ENCODE assay signal across 8 cellular contexts in the genomic region with DNA sequence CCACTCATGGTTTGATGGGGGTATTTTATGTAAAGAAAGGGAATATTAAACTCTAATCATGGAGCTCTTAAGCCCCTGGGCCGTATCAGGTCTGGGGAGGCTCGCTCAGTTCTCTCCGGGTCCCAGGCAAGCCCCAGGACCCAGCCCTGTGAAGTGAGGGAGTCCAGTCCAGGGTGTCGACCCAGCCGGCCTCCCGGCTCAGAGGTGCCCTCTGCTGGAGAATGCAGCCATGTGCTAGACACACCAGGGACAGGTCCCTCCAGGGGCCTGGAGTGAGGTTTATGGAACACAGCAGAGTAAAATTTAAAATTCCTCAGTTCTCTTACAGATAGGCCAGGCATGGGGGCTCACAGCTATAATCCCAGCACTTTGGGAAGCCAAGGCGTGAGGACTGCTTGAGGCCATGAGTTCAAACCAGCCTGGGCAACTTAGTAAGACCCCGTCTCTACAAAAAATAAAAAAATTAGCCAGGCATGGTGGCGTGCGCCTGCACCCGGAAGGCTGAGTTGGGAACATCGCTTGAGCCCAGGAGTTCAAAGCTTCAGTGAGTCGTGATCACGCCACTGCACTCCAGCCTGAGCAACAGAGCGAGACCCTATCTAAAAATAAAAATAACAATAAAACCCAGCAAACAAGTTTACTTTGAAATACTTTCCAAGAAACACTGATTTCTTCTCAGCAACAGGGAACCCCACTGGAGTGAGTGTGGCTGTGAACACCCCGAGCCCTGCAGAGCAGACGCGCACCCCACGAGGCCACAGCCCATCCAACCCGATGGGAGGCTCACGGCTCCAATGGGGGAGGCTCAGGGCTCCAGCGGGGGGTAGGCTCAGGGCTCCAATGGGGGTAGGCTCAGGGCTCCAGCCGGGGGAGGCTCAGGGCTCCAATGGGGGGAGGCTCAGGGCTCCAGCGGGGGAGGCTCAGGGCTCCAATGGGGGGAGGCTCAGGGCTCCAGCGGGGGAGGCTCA.
A peak's percentile ranks its signal among the peaks of the same experiment; 100 is the strongest.
DNase-seq lines count a peak whose midpoint lies in the region; ATAC-seq and TF ChIP-seq lines count a peak whose summit lies in the region.

No MANE protein-coding gene starts in this region.

- no peak overlapping the region for H4K5ac ChIP-seq in mesendoderm (ENCODE audit: low read length)

- H3K79me1 ChIP-seq in mesendoderm (ENCODE audit: low read length): peaks cover 34% of the 10 kb centered on the region

- no peak overlapping the region for H3K56ac ChIP-seq in mesendoderm (ENCODE audit: low read length)

- H2BK120ac ChIP-seq in mesendoderm (ENCODE audit: low read depth, low read length): no peak overlapping the region

- H3K27ac ChIP-seq in A673 (ENCODE audit: low read depth, low read length, poor library complexity, severe bottlenecking) (no peak overlapping the region), mesendoderm (ENCODE audit: low read depth, low read length) (no peak overlapping the region)

- no peak overlapping the region for H2BK5ac ChIP-seq in mesendoderm (ENCODE audit: low read length)

- H3K4me1 Mint-ChIP-seq in activated CD8-positive, alpha-beta T cell treated with anti-CD3 and anti-CD28 coated beads for 36 hours (ENCODE audit: low read depth): peaks cover 6% of the 10 kb centered on the region

- no peak overlapping the region for H2BK15ac ChIP-seq in mesendoderm (replicated peaks; ENCODE audit: low read depth)

- H3K27me3 ChIP-seq in A673 (replicated peaks; ENCODE audit: insufficient read depth, low read depth, low read length, poor library complexity) (no peaks in the 10 kb centered on the region), mesendoderm (ENCODE audit: insufficient read depth, low read length, poor library complexity) (no peaks in the 10 kb centered on the region)

- H3K79me2 ChIP-seq in mesendoderm (ENCODE audit: control insufficient read depth, insufficient read depth, low read length): peaks cover 22% of the 10 kb centered on the region

- H3K23ac ChIP-seq in mesendoderm (ENCODE audit: low read length): no peak overlapping the region

- no peak overlapping the region for H3K18ac ChIP-seq in mesendoderm (ENCODE audit: low read length)

- ATAC-seq in activated CD8-positive, alpha-beta T cell treated with anti-CD3 and anti-CD28 coated beads for 36 hours: peak; percentile 93
- no peak for ATAC-seq in GM21737 (IDR thresholded peaks at IDR 0.05; ENCODE audit: unreplicated experiment)

- H3K4ac ChIP-seq in mesendoderm (ENCODE audit: low read depth, low read length): no peak overlapping the region

- no peak overlapping the region for H3K4me2 ChIP-seq in mesendoderm (ENCODE audit: low read length)

- H3K4me3 Mint-ChIP-seq in activated CD8-positive, alpha-beta T cell treated with anti-CD3 and anti-CD28 coated beads for 36 hours: no peak overlapping the region

- intact Hi-C loops in A673 (cut with micrococcal nuclease; ENCODE audit: unreplicated experiment): no loop called here
- intact Hi-C loops in activated CD8-positive, alpha-beta T cell treated with anti-CD3 and anti-CD28 coated beads for 36 hours (cut with micrococcal nuclease): no loop called here

- no peaks in the 10 kb centered on the region for H3K9me3 Mint-ChIP-seq in activated CD8-positive, alpha-beta T cell treated with anti-CD3 and anti-CD28 coated beads for 36 hours

- POLR2A ChIA-PET in A673 (lab: Charles Lee; ENCODE audit: low non-redundant PET): no interaction called here
- POLR2A ChIA-PET in activated CD8-positive, alpha-beta T cell treated with anti-CD3 and anti-CD28 coated beads for 36 hours (lab: Charles Lee): interaction anchor here (1.0 kb wide), 1 partner anchor 8 kb away, joined by 3 read pairs; no protein-coding TSS in a partner anchor

- H3K9ac ChIP-seq in mesendoderm (ENCODE audit: low read length): no peak overlapping the region

- H3K4me3 ChIP-seq in A673 (ENCODE audit: low read depth, low read length, poor library complexity, severe bottlenecking) (no peak overlapping the region), GM12875 (ENCODE audit: low read depth, low read length) (no peak overlapping the region), mesendoderm (ENCODE audit: low read length) (no peak overlapping the region)

- CTCF ChIA-PET in A673 (lab: Charles Lee): interaction anchor here (0.5 kb wide), 1 partner anchor 78 kb away, joined by 4 read pairs; no protein-coding TSS in a partner anchor
- CTCF ChIA-PET in activated CD8-positive, alpha-beta T cell treated with anti-CD3 and anti-CD28 coated beads for 36 hours (lab: Charles Lee): interaction anchor here (0.7 to 2.8 kb wide), 13 partner anchors 9 to 165 kb away, joined by 3 to 11 read pairs (median 5); no protein-coding TSS in a partner anchor

- no peaks in the 10 kb centered on the region for H3K9me3 ChIP-seq in A673 (ENCODE audit: low read depth, low read length, poor library complexity, severe bottlenecking)

- peak; percentile 81 for TF ChIP-seq CTCF in A673 (conservative IDR thresholded peaks at IDR 0.05; ENCODE audit: low read depth, low read length)
- TF ChIP-seq CTCF in GM12875 (IDR thresholded peaks at IDR 0.05; ENCODE audit: borderline replicate concordance, insufficient read depth, low read depth, low read length): peak; percentile 90
- TF ChIP-seq CTCF in activated CD8-positive, alpha-beta T cell treated with anti-CD3 and anti-CD28 coated beads for 36 hours (IDR thresholded peaks at IDR 0.05): peak; percentile 82

- H3K27me3 Mint-ChIP-seq in activated CD8-positive, alpha-beta T cell treated with anti-CD3 and anti-CD28 coated beads for 36 hours: no peaks in the 10 kb centered on the region

- H3K36me3 Mint-ChIP-seq in activated CD8-positive, alpha-beta T cell treated with anti-CD3 and anti-CD28 coated beads for 36 hours (ENCODE audit: low read depth): peaks cover 19% of the 10 kb centered on the region

- H2AK5ac ChIP-seq in mesendoderm (ENCODE audit: low read length): no peak overlapping the region

- DNase-seq in A673 (ENCODE audit: low spot score): peak; percentile 76
- peak; percentile 2 for DNase-seq in NCI-H345 treated with DMSO at 0.1 percent for 48 hours (lab: John Stamatoyannopoulos, UW; ENCODE audit: unreplicated experiment)
- DNase-seq in activated CD8-positive, alpha-beta T cell treated with anti-CD3 and anti-CD28 coated beads for 36 hours: peak; percentile 78
- DNase-seq in effector CD8-positive, alpha-beta T cell (lab: John Stamatoyannopoulos, UW): peak; percentile 51
- peak; percentile 86 for DNase-seq in mesendoderm
- peak; percentile 58 for DNase-seq in stimulated activated CD8-positive, alpha-beta memory T cell treated with anti-CD3 and anti-CD28 coated beads, Interleukin-4, amount 100 ng/mL, for 24 hours (ENCODE audit: low read depth)

- no CpG with 5 or more reads among the region's 25 CpGs for WGBS in mesendoderm (ENCODE audit: extremely low coverage, insufficient coverage, low lambda C conversion rate)

- no peak overlapping the region for H4K8ac ChIP-seq in mesendoderm (ENCODE audit: low read depth, low read length)

- no peaks in the 10 kb centered on the region for H3K4me1 ChIP-seq in A673 (ENCODE audit: insufficient read depth, low read length, poor library complexity, severe bottlenecking)
- H3K4me1 ChIP-seq in mesendoderm (ENCODE audit: control insufficient read depth, low read depth, low read length): peaks cover 28% of the 10 kb centered on the region

- no TSS peak for BruUV-seq in A673 (replicated peaks; lab: Mats Ljungman, UMichigan)

- peak overlapping the region; percentile 46 for H3K27ac Mint-ChIP-seq in activated CD8-positive, alpha-beta T cell treated with anti-CD3 and anti-CD28 coated beads for 36 hours

- peaks cover 49% of the 10 kb centered on the region for H3K36me3 ChIP-seq in A673 (ENCODE audit: insufficient read depth, low read length, poor library complexity, severe bottlenecking)
- peaks cover 16% of the 10 kb centered on the region for H3K36me3 ChIP-seq in mesendoderm (ENCODE audit: control insufficient read depth, insufficient read depth, low read length)

Comparison
In these comparisons a context has a peak if more than half of its experiments do, and no peak if none do; other contexts are left out.
1. DNase-seq: peak in every context shown above with its lines; median percentile 86 in mesendoderm; 78 in activated CD8-positive, alpha-beta T cell treated with anti-CD3 and anti-CD28 coated beads for 36 hours; 76 in A673; 58 in stimulated activated CD8-positive, alpha-beta memory T cell treated with anti-CD3 and anti-CD28 coated beads, Interleukin-4, amount 100 ng/mL, for 24 hours; 51 in effector CD8-positive, alpha-beta T cell; 2 in NCI-H345 treated with DMSO at 0.1 percent for 48 hours.